ENCODE assay signal across 37 cellular contexts in genomic region chr15:78598348-78598747, GRCh38. TPM values are rescaled to one million over a fixed set of nuclear protein-coding genes. Genes with fewer than 3 reads are reported as not detected.
"Had no signal": no experiment of that assay in that cellular context is flagged by ENCODE, and none has a peak within 500 bp of the region (broad histone marks: within the 10 kb centered on the region; RNA-seq: fewer than 3 reads in every experiment).

No MANE protein-coding gene starts in this region.

- H3K4me1 ChIP-seq: adrenal gland, ascending aorta, body of pancreas, breast epithelium had no signal

- H3K27me3 ChIP-seq: ascending aorta, body of pancreas, brain microvascular endothelial cell, breast epithelium, cardiac muscle cell had no signal

- ATAC-seq: activated naive CD4-positive, alpha-beta T cell treated with anti-CD3 and anti-CD28 coated beads, Interleukin-2, amount 50 U/mL, for 72 hours; activated naive CD8-positive, alpha-beta T cell treated with anti-CD3 and anti-CD28 coated beads, Interleukin-2, amount 50 U/mL, for 24 hours; activated T-cell treated with anti-CD3 and anti-CD28 coated beads, Interleukin-2, amount 50 U/mL, for 4 hours; activated T-cell treated with anti-CD3 and anti-CD28 coated beads, Interleukin-2, amount 50 U/mL, for 72 hours; activated T-helper 17 cell treated with anti-CD3 and anti-CD28 coated beads, Interleukin-2, amount 50 U/mL, for 72 hours; body of pancreas had no signal

- H3K9me3 ChIP-seq: adrenal gland, ascending aorta, body of pancreas, breast epithelium had no signal

- H3K27ac ChIP-seq: adrenal gland, ascending aorta, body of pancreas, brain microvascular endothelial cell, breast epithelium, cardiac muscle cell had no signal

- FAIRE-seq: astrocyte had no signal

- H3K36me3 ChIP-seq: adrenal gland, ascending aorta, brain microvascular endothelial cell, breast epithelium had no signal

- DNase-seq: activated effector memory CD4-positive, alpha-beta T cell treated with anti-CD3 and anti-CD28 coated beads, Interleukin-2, amount 50 U/mL, for 16 hours; activated effector memory CD4-positive, alpha-beta T cell treated with Interleukin-2 at 50 U/mL for 16 hours; activated gamma-delta T cell; activated gamma-delta T cell treated with Interleukin-2 at 50 U/mL for 16 hours; activated naive CD4-positive, alpha-beta T cell; activated naive CD4-positive, alpha-beta T cell treated with anti-CD3 and anti-CD28 coated beads for 36 hours; activated naive CD4-positive, alpha-beta T cell treated with anti-CD3 and anti-CD28 coated beads, Interleukin-2, amount 10 ng/mL, durations not matched to agents 7 days and 5 days; activated naive CD4-positive, alpha-beta T cell treated with anti-CD3 and anti-CD28 coated beads, Interleukin-2, amount 50 U/mL, for 16 hours; activated naive CD4-positive, alpha-beta T cell treated with Interleukin-2 at 50 U/mL for 16 hours; activated naive CD8-positive, alpha-beta T cell treated with anti-CD3 and anti-CD28 coated beads for 36 hours; activated naive CD8-positive, alpha-beta T cell treated with anti-CD3 and anti-CD28 coated beads, Interleukin-2, amount 10 ng/mL, durations not matched to agents 7 days and 5 days; activated naive CD8-positive, alpha-beta T cell treated with anti-CD3 and anti-CD28 coated beads, Interleukin-2, amount 50 U/mL, for 24 hours; activated T-cell treated with anti-CD3 and anti-CD28 coated beads, Interleukin-2, amount 50 U/mL, for 1 hour; activated T-cell treated with anti-CD3 and anti-CD28 coated beads, Interleukin-2, amount 50 U/mL, for 24 hours; activated T-cell treated with anti-CD3 and anti-CD28 coated beads, Interleukin-2, amount 50 U/mL, for 4 hours; activated T-cell treated with anti-CD3 and anti-CD28 coated beads, Interleukin-2, amount 50 U/mL, for 48 hours; activated T-cell treated with anti-CD3 and anti-CD28 coated beads, Interleukin-2, amount 50 U/mL, for 72 hours; adrenal gland; amniotic stem cell; amygdala; anterior cingulate cortex; aorta; body of pancreas; brain microvascular endothelial cell; caudate nucleus; central memory CD4-positive, alpha-beta T cell; cerebellar nuclear complex had no signal

- H3K4me3 ChIP-seq: adrenal gland, ascending aorta, body of pancreas, breast epithelium, cardiac muscle cell had no signal

RNA-seq across cellular contexts. Expression of gene CHRNA3, which starts 22.4 kb away (rescaled TPM):
- total RNA-seq: activated naive CD4-positive, alpha-beta T cell treated with anti-CD3 and anti-CD28 coated beads for 36 hours; activated naive CD4-positive, alpha-beta T cell treated with anti-CD3 and anti-CD28 coated beads, Interleukin-2, amount 50 U/mL, for 72 hours; activated naive CD8-positive, alpha-beta T cell treated with anti-CD3 and anti-CD28 coated beads for 36 hours; activated naive CD8-positive, alpha-beta T cell treated with anti-CD3 and anti-CD28 coated beads, Interleukin-2, amount 10 ng/mL, durations not matched to agents 7 days and 5 days; activated T-cell treated with anti-CD3 and anti-CD28 coated beads, Interleukin-2, amount 50 U/mL, for 4 hours; activated T-cell treated with anti-CD3 and anti-CD28 coated beads, Interleukin-2, amount 50 U/mL, for 72 hours; activated T-helper 1 cell treated with anti-CD3 and anti-CD28 coated beads, Interleukin-12 subunit alpha, Interleukin-12 subunit beta, Interleukin-2, Interleukin-4 antibody, amounts not matched to agents 30 ng/mL and 10 ng/mL and 1 ng/mL, durations not matched to agents 14 hours and 24 hours and 36 hours; activated T-helper 17 cell treated with anti-CD3 and anti-CD28 coated beads, Interleukin-2, amount 50 U/mL, for 72 hours; activated T-helper 2 cell treated with anti-CD3 and anti-CD28 coated beads, Interferon-gamma antibody, Interleukin-2, Interleukin-4, amounts not matched to agents 10 μg/mL and 5 μg/mL and 100 μg/mL, durations not matched to agents 14 hours and 24 hours and 36 hours; aorta; ascending aorta; astrocyte; chondrocyte had no signal

RNA-seq across cellular contexts. Expression of gene CHRNA5, which starts 33.0 kb away (rescaled TPM):
- total RNA-seq: ascending aorta had no signal

RNA-seq across cellular contexts. Expression of gene CHRNB4, which starts 42.7 kb away (rescaled TPM):
- total RNA-seq: activated naive CD4-positive, alpha-beta T cell treated with anti-CD3 and anti-CD28 coated beads for 36 hours; activated naive CD4-positive, alpha-beta T cell treated with anti-CD3 and anti-CD28 coated beads, Interleukin-2, amount 50 U/mL, for 72 hours; activated naive CD8-positive, alpha-beta T cell treated with anti-CD3 and anti-CD28 coated beads for 36 hours; activated naive CD8-positive, alpha-beta T cell treated with anti-CD3 and anti-CD28 coated beads, Interleukin-2, amount 10 ng/mL, durations not matched to agents 7 days and 5 days; activated T-cell treated with anti-CD3 and anti-CD28 coated beads, Interleukin-2, amount 50 U/mL, for 4 hours; activated T-cell treated with anti-CD3 and anti-CD28 coated beads, Interleukin-2, amount 50 U/mL, for 72 hours; activated T-helper 1 cell treated with anti-CD3 and anti-CD28 coated beads, Interleukin-12 subunit alpha, Interleukin-12 subunit beta, Interleukin-2, Interleukin-4 antibody, amounts not matched to agents 30 ng/mL and 10 ng/mL and 1 ng/mL, durations not matched to agents 14 hours and 24 hours and 36 hours; activated T-helper 17 cell treated with anti-CD3 and anti-CD28 coated beads, Interleukin-2, amount 50 U/mL, for 72 hours; activated T-helper 2 cell treated with anti-CD3 and anti-CD28 coated beads, Interferon-gamma antibody, Interleukin-2, Interleukin-4, amounts not matched to agents 10 μg/mL and 5 μg/mL and 100 μg/mL, durations not matched to agents 14 hours and 24 hours and 36 hours; aorta; ascending aorta; astrocyte; body of pancreas; breast epithelium; cardiac septum had no signal
